In genomic region chr20:63751471-63752271, GRCh38 we compare ENCODE assay signal across 11 cellular contexts. TPM values are rescaled to one million over a fixed set of nuclear protein-coding genes. Genes with fewer than 3 reads are reported as not detected.
DNase-seq lines count a peak whose midpoint lies in the region; TF ChIP-seq lines count a peak whose summit lies in the region.
"Had no signal": no experiment of that assay in that cellular context is flagged by ENCODE, and none has a peak within 500 bp of the region (broad histone marks: within the 10 kb centered on the region; RNA-seq: fewer than 3 reads in every experiment).

No MANE protein-coding gene starts in this region.

- no peaks in the 10 kb centered on the region for H3K27me3 ChIP-seq in smooth muscle cell (ENCODE audit: low read depth)

- no peaks in the 10 kb centered on the region for H4K20me1 ChIP-seq in smooth muscle cell (ENCODE audit: low read depth)

- H3K4me3 Mint-ChIP-seq in T-helper 2 cell treated with Interferon-gamma antibody and Interleukin-4, amounts not matched to agents 5 μg/mL and 100 μg/mL, for 36 hours = peak overlapping the region; percentile 71
- H3K4me3 Mint-ChIP-seq in activated naive CD8-positive, alpha-beta T cell treated with anti-CD3 and anti-CD28 coated beads for 36 hours = peak overlapping the region; percentile 56

- H3K4me3 ChIP-seq in smooth muscle cell = no peak overlapping the region

- no peaks in the 10 kb centered on the region for H3K4me1 ChIP-seq in smooth muscle cell (ENCODE audit: low read depth)

- no peaks in the 10 kb centered on the region for H3K36me3 Mint-ChIP-seq in T-helper 2 cell treated with Interferon-gamma antibody and Interleukin-4, amounts not matched to agents 5 μg/mL and 100 μg/mL, for 36 hours (ENCODE audit: low read depth)
- H3K36me3 Mint-ChIP-seq in activated naive CD8-positive, alpha-beta T cell treated with anti-CD3 and anti-CD28 coated beads for 36 hours = no peaks in the 10 kb centered on the region

- WGBS in smooth muscle cell (ENCODE audit: low lambda C conversion rate) = 74% methylated on average over 29 of the region's 45 CpGs

- no peak overlapping the region for H3K27ac ChIP-seq in smooth muscle cell (ENCODE audit: low read depth)

- H3K9me3 Mint-ChIP-seq in T-helper 2 cell treated with Interferon-gamma antibody and Interleukin-4, amounts not matched to agents 5 μg/mL and 100 μg/mL, for 36 hours = no peaks in the 10 kb centered on the region
- no peaks in the 10 kb centered on the region for H3K9me3 Mint-ChIP-seq in activated naive CD8-positive, alpha-beta T cell treated with anti-CD3 and anti-CD28 coated beads for 36 hours

- no peaks in the 10 kb centered on the region for H3K36me3 ChIP-seq in smooth muscle cell (ENCODE audit: low read depth)

- no peak for TF ChIP-seq CTCF in smooth muscle cell (IDR thresholded peaks at IDR 0.05; ENCODE audit: borderline replicate concordance, insufficient read depth, poor library complexity, severe bottlenecking)

- no peak overlapping the region for H3K9ac ChIP-seq in smooth muscle cell (ENCODE audit: low read depth)

- H3K27me3 Mint-ChIP-seq in T-helper 2 cell treated with Interferon-gamma antibody and Interleukin-4, amounts not matched to agents 5 μg/mL and 100 μg/mL, for 36 hours (ENCODE audit: low read depth) = no peaks in the 10 kb centered on the region
- no peaks in the 10 kb centered on the region for H3K27me3 Mint-ChIP-seq in activated naive CD8-positive, alpha-beta T cell treated with anti-CD3 and anti-CD28 coated beads for 36 hours

- DNase-seq in T-helper 2 cell treated with Interferon-gamma antibody and Interleukin-4, amounts not matched to agents 5 μg/mL and 100 μg/mL, for 36 hours (ENCODE audit: low spot score) = no peak
- DNase-seq in T-helper 2 cell (no peak), NCI-H1105 (lab: John Stamatoyannopoulos, UW) (peak; percentile 51), smooth muscle cell (lab: John Stamatoyannopoulos, UW; ENCODE audit: unreplicated experiment) (no peak), GM19240 (ENCODE audit: insufficient read length, low spot score) (no peak), HuH-7.5 (ENCODE audit: low spot score) (no peak), NCI-H345 (lab: John Stamatoyannopoulos, UW) (no peak)
- no peak for DNase-seq in activated naive CD8-positive, alpha-beta T cell treated with anti-CD3 and anti-CD28 coated beads for 36 hours
- DNase-seq: dermis blood vessel endothelial cell, NCI-H510A treated with DMSO at 0.1 percent for 48 hours had no signal

- peak overlapping the region; percentile 48 for H3K4me2 ChIP-seq in smooth muscle cell

- no peaks in the 10 kb centered on the region for H3K79me2 ChIP-seq in smooth muscle cell (ENCODE audit: low read depth)

- H3K27ac Mint-ChIP-seq in T-helper 2 cell treated with Interferon-gamma antibody and Interleukin-4, amounts not matched to agents 5 μg/mL and 100 μg/mL, for 36 hours = peak overlapping the region; percentile 88
- peak overlapping the region; percentile 84 for H3K27ac Mint-ChIP-seq in activated naive CD8-positive, alpha-beta T cell treated with anti-CD3 and anti-CD28 coated beads for 36 hours

- H3K4me1 Mint-ChIP-seq in T-helper 2 cell treated with Interferon-gamma antibody and Interleukin-4, amounts not matched to agents 5 μg/mL and 100 μg/mL, for 36 hours (ENCODE audit: low read depth) = peaks cover 8% of the 10 kb centered on the region
- peaks cover 17% of the 10 kb centered on the region for H3K4me1 Mint-ChIP-seq in activated naive CD8-positive, alpha-beta T cell treated with anti-CD3 and anti-CD28 coated beads for 36 hours

- no peaks in the 10 kb centered on the region for H3F3A ChIP-seq in smooth muscle cell (ENCODE audit: low read depth)

- H3K9me3 ChIP-seq in smooth muscle cell (replicated peaks; ENCODE audit: low read depth) = no peaks in the 10 kb centered on the region

- no peak overlapping the region for H2AFZ ChIP-seq in smooth muscle cell (ENCODE audit: low read depth)

RNA-seq across cellular contexts. Expression of gene SLC2A4RG, which starts 12.1 kb away (rescaled TPM):
- total RNA-seq in activated naive CD8-positive, alpha-beta T cell treated with anti-CD3 and anti-CD28 coated beads for 36 hours = 10 to 100 TPM; 25.7 to 29.3 TPM
- total RNA-seq in smooth muscle cell = 24.4 and 43.7 TPM in 2 replicates
- polyA plus RNA-seq in smooth muscle cell = 45.6 and 58.4 TPM in 2 replicates

RNA-seq across cellular contexts. Expression of gene LIME1, which starts 15.2 kb away (rescaled TPM):
- 10 to 100 TPM in 1 of 2 experiments, 1 to 10 TPM in 1; 9.3 to 12.2 TPM for total RNA-seq in activated naive CD8-positive, alpha-beta T cell treated with anti-CD3 and anti-CD28 coated beads for 36 hours
- 2.9 and 7.2 TPM in 2 replicates for total RNA-seq in smooth muscle cell
- 6.0 and 6.9 TPM in 2 replicates for polyA plus RNA-seq in smooth muscle cell

RNA-seq across cellular contexts. Expression of gene ZGPAT, which starts 43.8 kb away (rescaled TPM):
- total RNA-seq in activated naive CD8-positive, alpha-beta T cell treated with anti-CD3 and anti-CD28 coated beads for 36 hours = 10 to 100 TPM; 22.0 to 22.1 TPM
- total RNA-seq in smooth muscle cell = 8.3 and 13.8 TPM in 2 replicates
- polyA plus RNA-seq in smooth muscle cell = 32.3 and 36.2 TPM in 2 replicates

RNA-seq across cellular contexts. Expression of gene ARFRP1, which starts 43.9 kb away (rescaled TPM):
- 10 to 100 TPM; 49.5 to 50.1 TPM for total RNA-seq in activated naive CD8-positive, alpha-beta T cell treated with anti-CD3 and anti-CD28 coated beads for 36 hours
- total RNA-seq in smooth muscle cell = 11.8 and 27.4 TPM in 2 replicates
- polyA plus RNA-seq in smooth muscle cell = 42.3 and 51.9 TPM in 2 replicates

RNA-seq across cellular contexts. Expression of gene TNFRSF6B, which starts 55.2 kb away (rescaled TPM):
- not detected for total RNA-seq in activated naive CD8-positive, alpha-beta T cell treated with anti-CD3 and anti-CD28 coated beads for 36 hours
- 9.2 and 13.1 TPM in 2 replicates for total RNA-seq in smooth muscle cell
- 13.1 and 17.1 TPM in 2 replicates for polyA plus RNA-seq in smooth muscle cell
- total RNA-seq: mononuclear cell had no signal
